16 cellular contexts compared by ENCODE assay signal in the genomic region with DNA sequence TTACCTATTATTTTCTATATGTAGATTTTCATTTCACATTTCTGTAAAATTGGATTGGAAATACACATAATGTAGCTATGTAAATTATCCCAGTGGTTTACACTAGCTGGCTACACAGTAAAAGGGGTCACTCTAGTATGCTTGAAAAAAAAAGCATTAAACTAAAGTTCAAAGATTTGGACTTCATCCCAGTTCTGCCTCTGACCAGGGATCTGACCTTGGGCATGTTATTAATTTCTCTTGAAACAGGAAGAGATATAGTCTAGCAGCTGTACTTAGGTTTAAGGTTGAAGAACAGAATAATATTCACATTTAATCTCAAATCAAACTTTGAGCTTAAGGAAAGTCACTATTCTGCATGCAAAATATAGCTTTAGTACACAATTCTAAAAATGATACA.
DNase-seq lines count a peak whose midpoint lies in the region; ATAC-seq, FAIRE-seq and TF ChIP-seq lines count a peak whose summit lies in the region.
"Had no signal": no experiment of that assay in that cellular context is flagged by ENCODE, and none has a peak within 500 bp of the region (broad histone marks: within the 10 kb centered on the region; RNA-seq: fewer than 3 reads in every experiment).

No MANE protein-coding gene starts in this region.

- no peak for TF ChIP-seq CTCF in adrenal gland (IDR thresholded peaks at IDR 0.05)
- no peak for TF ChIP-seq CTCF in choroid plexus epithelial cell (conservative IDR thresholded peaks at IDR 0.05; ENCODE audit: low read depth, low read length)
- no peak for TF ChIP-seq CTCF in pancreas (IDR thresholded peaks at IDR 0.05)
- TF ChIP-seq CTCF in left lung (IDR thresholded peaks at IDR 0.05), result no peak

- H3K4me3 ChIP-seq in adrenal gland (no peak overlapping the region), choroid plexus epithelial cell (ENCODE audit: low read depth, low read length) (no peak overlapping the region), pancreas (no peak overlapping the region), left lung (no peak overlapping the region)
- H3K4me3 ChIP-seq: GM23248 had no signal

- no peak for TF ChIP-seq POLR2A in adrenal gland (IDR thresholded peaks at IDR 0.05)

- intact Hi-C loops in adrenal gland (cut with DNase I) (no loop called here), pancreas (cut with DNase I) (no loop called here), left lung (cut with DNase I) (no loop called here)

- H3K36me3 ChIP-seq in adrenal gland (replicated peaks in 1 of 2), result no peaks in the 10 kb centered on the region
- H3K36me3 ChIP-seq in pancreas, result no peaks in the 10 kb centered on the region
- H3K36me3 ChIP-seq in left lung, result no peaks in the 10 kb centered on the region

- H3K9me3 ChIP-seq in adrenal gland (replicated peaks in 1 of 3), result no peaks in the 10 kb centered on the region
- no peaks in the 10 kb centered on the region for H3K9me3 ChIP-seq in pancreas
- no peaks in the 10 kb centered on the region for H3K9me3 ChIP-seq in left lung

- peaks cover 26 to 41% of the 10 kb centered on the region in 2 donors for H3K4me1 ChIP-seq in adrenal gland (replicated peaks in 1 of 2)
- H3K4me1 ChIP-seq in pancreas, result peaks cover 19 to 39% (median 24%) of the 10 kb centered on the region in 3 donors
- H3K4me1 ChIP-seq in left lung, result no peaks in the 10 kb centered on the region

- ATAC-seq in pancreas (peak; percentile 62 to 83 (median 80)), HG02610 (IDR thresholded peaks at IDR 0.05; ENCODE audit: unreplicated experiment) (no peak), left lung (no peak), HG02588 (IDR thresholded peaks at IDR 0.05; ENCODE audit: unreplicated experiment) (no peak)
- ATAC-seq: HCT116 had no signal

- H3K27ac ChIP-seq in adrenal gland (peak overlapping the region in 1 of 5 donors; percentile 25), pancreas (peak overlapping the region in 2 of 4 donors; percentile 30 to 50), left lung (no peak overlapping the region)
- H3K27ac ChIP-seq: GM23248 had no signal

- H3K27me3 ChIP-seq in adrenal gland, result no peaks in the 10 kb centered on the region
- no peaks in the 10 kb centered on the region for H3K27me3 ChIP-seq in pancreas
- no peaks in the 10 kb centered on the region for H3K27me3 ChIP-seq in left lung

- peak in 4 of 7 donors; percentile 25 to 43 (median 36) for DNase-seq in adrenal gland
- peak; percentile 44 for DNase-seq in choroid plexus epithelial cell (ENCODE audit: low read depth)
- DNase-seq in iris pigment epithelial cell (ENCODE audit: low read depth), result peak; percentile 41
- peak in 1 of 6 donors; percentile 31 for DNase-seq in pancreas
- DNase-seq in left lung, result no peak
- DNase-seq: ACHN; C1 segment of cervical spinal cord; Calu3; CD4-positive, alpha-beta T cell; DMS 273 treated with DMSO at 0.1 percent for 48 hours; GM23248 had no signal

- no peak for FAIRE-seq in pancreas (lab: Jason Lieb, UNC)
- FAIRE-seq: H54, HTR-8/SVneo had no signal

Comparison
In these comparisons a context has a peak if more than half of its experiments do, and no peak if none do; other contexts are left out.
1. DNase-seq: peak in adrenal gland (4 of 7), choroid plexus epithelial cell (single experiment) and iris pigment epithelial cell (single experiment); none in left lung (0 of 2).
2. ATAC-seq: peak in pancreas (4 of 4); none in HG02610 (single experiment), left lung (single experiment) and HG02588 (single experiment).